Comparison of ENCODE assay signal across 36 cellular contexts in genomic region chr4:60846678-60847077, GRCh38.
"Had no signal": no experiment of that assay in that cellular context is flagged by ENCODE, and none has a peak within 500 bp of the region (broad histone marks: within the 10 kb centered on the region; RNA-seq: fewer than 3 reads in every experiment).

No MANE protein-coding gene starts in this region.

- H3K9me3 ChIP-seq: adrenal gland, body of pancreas, breast epithelium had no signal

- H3K36me3 Mint-ChIP-seq: activated CD4-positive, alpha-beta memory T cell treated with anti-CD3 and anti-CD28 coated beads for 36 hours; activated naive CD8-positive, alpha-beta T cell treated with anti-CD3 and anti-CD28 coated beads for 36 hours had no signal

- H3K4me3 Mint-ChIP-seq: activated B cell treated with CpG ODN at 0.5 μM for 24 hours; activated CD4-positive, alpha-beta memory T cell treated with anti-CD3 and anti-CD28 coated beads for 36 hours; activated CD4-positive, alpha-beta T cell treated with anti-CD3 and anti-CD28 coated beads, Interleukin-2, amount 10 ng/mL, durations not matched to agents 24 days and 14 days; activated CD8-positive, alpha-beta T cell treated with anti-CD3 and anti-CD28 coated beads for 36 hours; activated naive CD4-positive, alpha-beta T cell treated with anti-CD3 and anti-CD28 coated beads for 36 hours; activated naive CD8-positive, alpha-beta T cell treated with anti-CD3 and anti-CD28 coated beads for 36 hours; activated T-cell treated with anti-CD3 and anti-CD28 coated beads, Interleukin-2, amount 50 U/mL, for 4 hours; activated T-cell treated with anti-CD3 and anti-CD28 coated beads, Interleukin-2, amount 50 U/mL, for 72 hours; activated T-helper 1 cell treated with anti-CD3 and anti-CD28 coated beads, Interleukin-12 subunit alpha, Interleukin-12 subunit beta, Interleukin-2, Interleukin-4 antibody, amounts not matched to agents 30 ng/mL and 10 ng/mL and 1 ng/mL, durations not matched to agents 14 hours and 24 hours and 36 hours; activated T-helper 17 cell treated with anti-CD3 and anti-CD28 coated beads, Interleukin-2, amount 50 U/mL, for 72 hours; T-helper 1 cell treated with Interleukin-12 subunit alpha and Interleukin-12 subunit beta and Interleukin-4 antibody, amounts not matched to agents 30 μg/mL and 1 μg/mL, for 36 hours; T-helper 2 cell treated with Interferon-gamma antibody and Interleukin-4, amounts not matched to agents 5 μg/mL and 100 μg/mL, for 36 hours had no signal

- H3K4me1 ChIP-seq: adrenal gland, body of pancreas, breast epithelium had no signal

- H3K4me3 ChIP-seq: adrenal gland, body of pancreas, breast epithelium had no signal

- H3K27me3 Mint-ChIP-seq: activated B cell treated with CpG ODN at 0.5 μM for 24 hours; activated CD4-positive, alpha-beta memory T cell treated with anti-CD3 and anti-CD28 coated beads for 36 hours; activated CD4-positive, alpha-beta T cell treated with anti-CD3 and anti-CD28 coated beads, Interleukin-2, amount 10 ng/mL, durations not matched to agents 24 days and 14 days; activated CD8-positive, alpha-beta T cell treated with anti-CD3 and anti-CD28 coated beads for 36 hours; activated naive CD8-positive, alpha-beta T cell treated with anti-CD3 and anti-CD28 coated beads for 36 hours; activated T-helper 17 cell treated with anti-CD3 and anti-CD28 coated beads, Interleukin-2, amount 50 U/mL, for 72 hours had no signal

- H3K27me3 ChIP-seq: adrenal gland, body of pancreas, brain microvascular endothelial cell, breast epithelium had no signal

- H3K27ac ChIP-seq: adrenal gland, body of pancreas, brain microvascular endothelial cell, breast epithelium, VCaP had no signal

- H3K27ac Mint-ChIP-seq: activated B cell treated with CpG ODN at 0.5 μM for 24 hours; activated CD4-positive, alpha-beta memory T cell treated with anti-CD3 and anti-CD28 coated beads for 36 hours; activated CD4-positive, alpha-beta T cell treated with anti-CD3 and anti-CD28 coated beads, Interleukin-2, amount 10 ng/mL, durations not matched to agents 24 days and 14 days; activated CD8-positive, alpha-beta T cell treated with anti-CD3 and anti-CD28 coated beads for 36 hours; activated naive CD4-positive, alpha-beta T cell treated with anti-CD3 and anti-CD28 coated beads for 36 hours; activated naive CD4-positive, alpha-beta T cell treated with anti-CD3 and anti-CD28 coated beads, Interleukin-2, amount 50 U/mL, for 72 hours; activated naive CD8-positive, alpha-beta T cell treated with anti-CD3 and anti-CD28 coated beads for 36 hours; activated T-cell treated with anti-CD3 and anti-CD28 coated beads, Interleukin-2, amount 50 U/mL, for 72 hours; activated T-helper 1 cell treated with anti-CD3 and anti-CD28 coated beads, Interleukin-12 subunit alpha, Interleukin-12 subunit beta, Interleukin-2, Interleukin-4 antibody, amounts not matched to agents 30 ng/mL and 10 ng/mL and 1 ng/mL, durations not matched to agents 14 hours and 24 hours and 36 hours; activated T-helper 17 cell treated with anti-CD3 and anti-CD28 coated beads, Interleukin-2, amount 50 U/mL, for 72 hours; T-helper 1 cell treated with Interleukin-12 subunit alpha and Interleukin-12 subunit beta and Interleukin-4 antibody, amounts not matched to agents 30 μg/mL and 1 μg/mL, for 36 hours; T-helper 2 cell treated with Interferon-gamma antibody and Interleukin-4, amounts not matched to agents 5 μg/mL and 100 μg/mL, for 36 hours had no signal

- H3K4me1 Mint-ChIP-seq: activated B cell treated with CpG ODN at 0.5 μM for 24 hours; activated CD4-positive, alpha-beta T cell treated with anti-CD3 and anti-CD28 coated beads, Interleukin-2, amount 10 ng/mL, durations not matched to agents 24 days and 14 days; activated naive CD8-positive, alpha-beta T cell treated with anti-CD3 and anti-CD28 coated beads for 36 hours; activated T-helper 17 cell treated with anti-CD3 and anti-CD28 coated beads, Interleukin-2, amount 50 U/mL, for 72 hours had no signal

- H3K9me3 Mint-ChIP-seq: activated CD4-positive, alpha-beta T cell treated with anti-CD3 and anti-CD28 coated beads, Interleukin-2, amount 10 ng/mL, durations not matched to agents 24 days and 14 days had no signal

- ATAC-seq: activated CD8-positive, alpha-beta T cell treated with anti-CD3 and anti-CD28 coated beads for 36 hours; activated naive CD4-positive, alpha-beta T cell treated with anti-CD3 and anti-CD28 coated beads, Interleukin-2, amount 50 U/mL, for 72 hours; activated T-cell treated with anti-CD3 and anti-CD28 coated beads, Interleukin-2, amount 50 U/mL, for 4 hours; activated T-cell treated with anti-CD3 and anti-CD28 coated beads, Interleukin-2, amount 50 U/mL, for 72 hours; activated T-helper 17 cell treated with anti-CD3 and anti-CD28 coated beads, Interleukin-2, amount 50 U/mL, for 72 hours; body of pancreas had no signal

- H3K36me3 ChIP-seq: adrenal gland, brain microvascular endothelial cell, breast epithelium had no signal

- DNase-seq: activated B cell treated with CpG ODN at 0.5 μM for 24 hours; activated CD4-positive, alpha-beta memory T cell treated with anti-CD3 and anti-CD28 coated beads for 36 hours; activated CD4-positive, alpha-beta T cell treated with anti-CD3 and anti-CD28 coated beads for 4 hours; activated CD4-positive, alpha-beta T cell treated with anti-CD3 and anti-CD28 coated beads, Interleukin-2, amount 10 ng/mL, durations not matched to agents 24 days and 14 days; activated CD4-positive, alpha-beta T cell treated with anti-CD3 and anti-CD28 coated beads, Interleukin-2, amount 50 U/mL, for 1 hour; activated CD4-positive, alpha-beta T cell treated with anti-CD3 and anti-CD28 coated beads, Interleukin-2, amount 50 U/mL, for 4 hours; activated CD4-positive, CD25-positive, alpha-beta regulatory T cell treated with anti-CD3 and anti-CD28 coated beads, Interleukin-2, amount 50 U/mL, for 72 hours; activated CD8-positive, alpha-beta memory T cell treated with anti-CD3 and anti-CD28 coated beads, Interleukin-2, amount 50 U/mL, for 4 hours; activated CD8-positive, alpha-beta T cell treated with anti-CD3 and anti-CD28 coated beads for 36 hours; activated effector memory CD4-positive, alpha-beta T cell treated with anti-CD3 and anti-CD28 coated beads, Interleukin-2, amount 50 U/mL, for 16 hours; activated gamma-delta T cell treated with Interleukin-2 at 50 U/mL for 16 hours; activated naive CD4-positive, alpha-beta T cell; activated naive CD4-positive, alpha-beta T cell treated with anti-CD3 and anti-CD28 coated beads for 36 hours; activated naive CD4-positive, alpha-beta T cell treated with anti-CD3 and anti-CD28 coated beads, Interleukin-2, amount 50 U/mL, for 16 hours; activated naive CD8-positive, alpha-beta T cell treated with anti-CD3 and anti-CD28 coated beads for 36 hours; activated T-cell treated with anti-CD3 and anti-CD28 coated beads for 4 hours; activated T-cell treated with anti-CD3 and anti-CD28 coated beads, Interleukin-2, amount 50 U/mL, for 1 hour; activated T-cell treated with anti-CD3 and anti-CD28 coated beads, Interleukin-2, amount 50 U/mL, for 4 hours; activated T-cell treated with anti-CD3 and anti-CD28 coated beads, Interleukin-2, amount 50 U/mL, for 72 hours; adrenal gland; amniotic stem cell; aorta; body of pancreas; brain microvascular endothelial cell; central memory CD4-positive, alpha-beta T cell; T-helper 2 cell; T-helper 9 cell had no signal

- FAIRE-seq: astrocyte, TTC549 had no signal
